8 cellular contexts compared by ENCODE assay signal in the genomic region with DNA sequence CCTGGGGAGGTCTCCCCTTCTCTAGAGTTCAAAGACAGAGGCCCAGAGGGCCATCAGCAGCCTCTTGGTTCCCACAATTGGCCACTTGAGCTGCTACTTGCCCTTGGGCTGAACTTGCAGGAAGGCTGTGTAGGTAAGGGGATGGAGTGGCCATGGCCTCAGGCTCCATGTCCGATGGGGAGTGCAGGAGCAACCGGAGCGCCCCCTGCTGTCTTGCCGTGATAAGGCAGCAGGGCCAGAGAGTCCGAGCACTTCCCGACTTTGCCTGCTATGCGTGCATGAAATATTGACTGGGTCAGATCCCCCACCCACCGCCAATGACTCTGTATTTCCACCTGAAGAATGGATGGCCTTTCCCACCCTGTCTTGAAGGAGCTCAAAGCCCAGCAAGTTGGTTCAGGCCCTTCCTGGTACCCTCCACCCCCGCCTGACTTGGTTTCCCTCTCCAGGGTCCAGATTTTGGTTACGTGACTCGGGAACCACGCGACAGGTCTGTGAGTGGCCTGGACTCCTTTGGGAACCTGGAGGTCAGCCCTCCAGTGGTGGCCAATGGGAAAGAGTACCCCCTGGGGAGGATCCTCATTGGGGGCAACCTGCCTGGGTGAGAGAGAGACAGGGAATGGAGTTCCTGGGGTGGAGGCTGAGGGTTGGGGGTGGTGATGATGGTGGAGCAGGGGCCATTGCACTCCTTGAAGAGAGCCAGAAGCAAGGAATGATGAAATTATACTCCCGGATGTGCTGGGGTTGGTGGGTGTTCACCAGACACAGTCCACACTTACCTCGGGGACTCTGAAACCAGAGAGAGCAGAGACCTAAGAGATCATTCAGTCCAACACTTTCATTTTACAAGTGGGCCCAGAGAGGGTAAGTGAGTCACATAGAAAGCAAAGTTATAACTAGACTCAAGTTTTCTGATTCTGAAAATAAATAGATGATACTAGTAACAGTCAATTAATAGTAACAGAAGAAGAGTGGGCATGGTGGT. TPM values are rescaled to one million over a fixed set of nuclear protein-coding genes. Genes with fewer than 3 reads are reported as not detected.
DNase-seq lines count a peak whose midpoint lies in the region; ATAC-seq and TF ChIP-seq lines count a peak whose summit lies in the region.

No MANE protein-coding gene starts in this region.

- CTCF ChIA-PET in activated CD8-positive, alpha-beta T cell treated with anti-CD3 and anti-CD28 coated beads, Interleukin-2, amount 10 ng/mL, durations not matched to agents 7 days and 5 days (lab: Charles Lee), result interaction anchor here (0.6 to 1.4 kb wide), 6 partner anchors 10 to 171 kb away, joined by 3 to 6 read pairs (median 3); no protein-coding TSS in a partner anchor

- H3K36me3 Mint-ChIP-seq in activated CD8-positive, alpha-beta T cell treated with anti-CD3 and anti-CD28 coated beads, Interleukin-2, amount 10 ng/mL, durations not matched to agents 7 days and 5 days (ENCODE audit: low read depth), result no peaks in the 10 kb centered on the region

- no peaks in the 10 kb centered on the region for H3K9me3 Mint-ChIP-seq in activated CD8-positive, alpha-beta T cell treated with anti-CD3 and anti-CD28 coated beads, Interleukin-2, amount 10 ng/mL, durations not matched to agents 7 days and 5 days (ENCODE audit: insufficient read depth)

- peak; percentile 27 for ATAC-seq in activated CD8-positive, alpha-beta T cell treated with anti-CD3 and anti-CD28 coated beads, Interleukin-2, amount 10 ng/mL, durations not matched to agents 7 days and 5 days
- ATAC-seq in HG02678 (IDR thresholded peaks at IDR 0.05; ENCODE audit: unreplicated experiment), result no peak

- peaks cover 3% of the 10 kb centered on the region for H3K27me3 Mint-ChIP-seq in activated CD8-positive, alpha-beta T cell treated with anti-CD3 and anti-CD28 coated beads, Interleukin-2, amount 10 ng/mL, durations not matched to agents 7 days and 5 days (ENCODE audit: low read depth)

- peak; percentile 62 for TF ChIP-seq CTCF in AG10803 (conservative IDR thresholded peaks at IDR 0.05; ENCODE audit: low read length)
- TF ChIP-seq CTCF in GM12874 (IDR thresholded peaks at IDR 0.05; ENCODE audit: insufficient read depth, low read depth, low read length), result peak; percentile 96

- POLR2A ChIA-PET in activated CD8-positive, alpha-beta T cell treated with anti-CD3 and anti-CD28 coated beads, Interleukin-2, amount 10 ng/mL, durations not matched to agents 7 days and 5 days (lab: Charles Lee), result no interaction called here

- DNase-seq in AG10803 (ENCODE audit: low read depth) (peak; percentile 26), NAMALWA (ENCODE audit: low spot score) (peak; percentile 57), hepatic stellate cell (ENCODE audit: low spot score) (peak; percentile 83), occipital lobe (lab: John Stamatoyannopoulos, UW) (no peak)
- DNase-seq in activated CD8-positive, alpha-beta T cell treated with anti-CD3 and anti-CD28 coated beads, Interleukin-2, amount 10 ng/mL, durations not matched to agents 7 days and 5 days, result peak; percentile 35
- peak; percentile 38 to 45 for DNase-seq in stimulated activated CD4-positive, alpha-beta T cell treated with anti-CD3 and anti-CD28 coated beads, Interleukin-4, amount 100 ng/mL, for 48 hours (ENCODE audit: low read depth in 2 of 2)

- H3K4me3 Mint-ChIP-seq in activated CD8-positive, alpha-beta T cell treated with anti-CD3 and anti-CD28 coated beads, Interleukin-2, amount 10 ng/mL, durations not matched to agents 7 days and 5 days, result no peak overlapping the region

- H3K27ac Mint-ChIP-seq in activated CD8-positive, alpha-beta T cell treated with anti-CD3 and anti-CD28 coated beads, Interleukin-2, amount 10 ng/mL, durations not matched to agents 7 days and 5 days, result no peak overlapping the region

- H3K4me3 ChIP-seq in AG10803 (ENCODE audit: low read length), result no peak overlapping the region

- no peaks in the 10 kb centered on the region for H3K4me1 Mint-ChIP-seq in activated CD8-positive, alpha-beta T cell treated with anti-CD3 and anti-CD28 coated beads, Interleukin-2, amount 10 ng/mL, durations not matched to agents 7 days and 5 days (ENCODE audit: low read depth)

RNA-seq across cellular contexts. Expression of a gene that starts 25.6 kb away (rescaled TPM):
- not detected for total RNA-seq in activated CD8-positive, alpha-beta T cell treated with anti-CD3 and anti-CD28 coated beads, Interleukin-2, amount 10 ng/mL, durations not matched to agents 7 days and 5 days
- total RNA-seq in occipital lobe, result not detected

RNA-seq across cellular contexts. Expression of a gene that starts 33.5 kb away (rescaled TPM):
- total RNA-seq in activated CD8-positive, alpha-beta T cell treated with anti-CD3 and anti-CD28 coated beads, Interleukin-2, amount 10 ng/mL, durations not matched to agents 7 days and 5 days, result 1 to 10 TPM in 1 of 2 experiments, under 1 TPM in 1; 0.95 to 1.0 TPM
- total RNA-seq in occipital lobe, result not detected
